ENCODE assay signal across 17 cellular contexts in the genomic region with DNA sequence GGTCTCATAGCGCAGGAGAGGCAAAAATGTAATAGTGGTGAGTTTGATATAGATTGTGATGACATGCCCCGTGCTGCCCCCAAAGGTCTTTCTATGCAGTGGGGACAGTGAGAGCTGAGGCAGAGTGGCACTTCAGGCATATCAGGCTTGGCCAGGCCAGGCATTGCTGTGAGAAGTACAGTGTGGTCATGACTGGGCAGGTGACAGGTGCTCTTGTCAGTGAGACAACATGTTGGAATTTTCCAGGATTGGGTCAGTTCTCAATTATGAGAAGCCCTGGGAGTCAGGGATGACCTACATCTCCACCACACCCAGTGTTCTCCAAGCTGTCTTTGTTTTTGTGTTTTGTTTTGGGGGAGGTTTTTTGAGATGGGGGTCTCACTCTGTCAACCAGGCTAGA. TPM values are rescaled to one million over a fixed set of nuclear protein-coding genes. Genes with fewer than 3 reads are reported as not detected.
DNase-seq lines count a peak whose midpoint lies in the region; ATAC-seq lines count a peak whose summit lies in the region.
"Had no signal": no experiment of that assay in that cellular context is flagged by ENCODE, and none has a peak within 500 bp of the region (broad histone marks: within the 10 kb centered on the region; RNA-seq: fewer than 3 reads in every experiment).

No MANE protein-coding gene starts in this region.

- peaks cover 12 to 19% of the 10 kb centered on the region in 2 donors for H3K36me3 Mint-ChIP-seq in activated naive CD4-positive, alpha-beta T cell treated with anti-CD3 and anti-CD28 coated beads, Interleukin-2, amount 50 U/mL, for 72 hours
- peaks cover 0 to 26% (median 1%) of the 10 kb centered on the region in 3 donors for H3K36me3 Mint-ChIP-seq in naive thymus-derived CD8-positive, alpha-beta T cell
- H3K36me3 Mint-ChIP-seq in activated CD4-positive, alpha-beta T cell treated with anti-CD3 and anti-CD28 coated beads for 36 hours (ENCODE audit: low read depth): peaks cover 6% of the 10 kb centered on the region

- intact Hi-C loops in activated CD4-positive, alpha-beta T cell treated with anti-CD3 and anti-CD28 coated beads for 36 hours (cut with DNase I, micrococcal nuclease): no loop called here

- H3K27ac Mint-ChIP-seq in activated naive CD4-positive, alpha-beta T cell treated with anti-CD3 and anti-CD28 coated beads, Interleukin-2, amount 50 U/mL, for 72 hours: peak overlapping the region; percentile 1 to 43
- H3K27ac Mint-ChIP-seq in naive thymus-derived CD8-positive, alpha-beta T cell: peak overlapping the region in 7 of 10 donors; percentile 7 to 63 (median 31)
- H3K27ac Mint-ChIP-seq in activated CD4-positive, alpha-beta T cell treated with anti-CD3 and anti-CD28 coated beads for 36 hours: no peak overlapping the region

- no peak for ATAC-seq in activated naive CD4-positive, alpha-beta T cell treated with anti-CD3 and anti-CD28 coated beads, Interleukin-2, amount 50 U/mL, for 72 hours
- no peak for ATAC-seq in naive thymus-derived CD8-positive, alpha-beta T cell
- ATAC-seq in activated CD4-positive, alpha-beta T cell treated with anti-CD3 and anti-CD28 coated beads for 36 hours: no peak
- ATAC-seq in HG02642 (IDR thresholded peaks at IDR 0.05; ENCODE audit: poor library complexity, unreplicated experiment): no peak
- ATAC-seq: Right ventricle myocardium inferior had no signal

- POLR2A ChIA-PET in naive thymus-derived CD8-positive, alpha-beta T cell (lab: Charles Lee): no interaction called here
- POLR2A ChIA-PET in activated CD4-positive, alpha-beta T cell treated with anti-CD3 and anti-CD28 coated beads for 36 hours (lab: Charles Lee): no interaction called here

- H3K9me3 Mint-ChIP-seq in activated naive CD4-positive, alpha-beta T cell treated with anti-CD3 and anti-CD28 coated beads, Interleukin-2, amount 50 U/mL, for 72 hours: no peaks in the 10 kb centered on the region
- H3K9me3 Mint-ChIP-seq in naive thymus-derived CD8-positive, alpha-beta T cell: no peaks in the 10 kb centered on the region
- H3K9me3 Mint-ChIP-seq in activated CD4-positive, alpha-beta T cell treated with anti-CD3 and anti-CD28 coated beads for 36 hours (ENCODE audit: low read depth): no peaks in the 10 kb centered on the region

- H3K4me1 Mint-ChIP-seq in naive thymus-derived CD8-positive, alpha-beta T cell: peaks cover 23 to 72% (median 63%) of the 10 kb centered on the region in 4 donors
- peaks cover 32% of the 10 kb centered on the region for H3K4me1 Mint-ChIP-seq in activated CD4-positive, alpha-beta T cell treated with anti-CD3 and anti-CD28 coated beads for 36 hours

- no peaks in the 10 kb centered on the region for H3K27me3 Mint-ChIP-seq in naive thymus-derived CD8-positive, alpha-beta T cell
- no peaks in the 10 kb centered on the region for H3K27me3 Mint-ChIP-seq in activated CD4-positive, alpha-beta T cell treated with anti-CD3 and anti-CD28 coated beads for 36 hours

- CTCF ChIA-PET in activated CD4-positive, alpha-beta T cell treated with anti-CD3 and anti-CD28 coated beads for 36 hours (lab: Charles Lee): interaction anchor here (1.2 kb wide), 1 partner anchor 9 kb away, joined by 3 read pairs; no protein-coding TSS in a partner anchor

- H3K4me3 Mint-ChIP-seq in naive thymus-derived CD8-positive, alpha-beta T cell: peak overlapping the region in 1 of 10 donors; percentile 2
- H3K4me3 Mint-ChIP-seq in activated CD4-positive, alpha-beta T cell treated with anti-CD3 and anti-CD28 coated beads for 36 hours: no peak overlapping the region

- DNase-seq in activated naive CD4-positive, alpha-beta T cell treated with anti-CD3 and anti-CD28 coated beads, Interleukin-2, amount 50 U/mL, for 72 hours (ENCODE audit: low spot score in 2 of 2): no peak
- no peak for DNase-seq in activated naive CD4-positive, alpha-beta T cell (lab: John Stamatoyannopoulos, UW)
- peak; percentile 71 for DNase-seq in cerebellum (ENCODE audit: low spot score)
- no peak for DNase-seq in naive thymus-derived CD8-positive, alpha-beta T cell
- DNase-seq in NCI-H226: no peak
- no peak for DNase-seq in activated CD4-positive, alpha-beta T cell treated with anti-CD3 and anti-CD28 coated beads for 36 hours
- DNase-seq: 8988T, EL, Kasumi-1, MG63, NCI-H1417, NCI-H1694 treated with DMSO at 0.1 percent for 48 hours, NCI-H2081 treated with DMSO at 0.1 percent for 48 hours, NCI-H446 treated with DMSO at 0.1 percent for 48 hours, NCI-H526 treated with DMSO at 0.1 percent for 48 hours had no signal

RNA-seq across cellular contexts. Expression of a gene that starts 3.7 kb away (rescaled TPM):
- total RNA-seq in activated naive CD4-positive, alpha-beta T cell treated with anti-CD3 and anti-CD28 coated beads, Interleukin-2, amount 50 U/mL, for 72 hours: 10 to 100 TPM; 25.2 to 25.6 TPM
- total RNA-seq in cerebellum: 7.8 TPM
- total RNA-seq in naive thymus-derived CD8-positive, alpha-beta T cell: 10 to 100 TPM; 22.5 to 25.1 TPM
- 10 to 100 TPM; 18.2 to 20.8 (median 18.9) TPM for polyA plus RNA-seq in naive thymus-derived CD8-positive, alpha-beta T cell
- total RNA-seq in activated CD4-positive, alpha-beta T cell treated with anti-CD3 and anti-CD28 coated beads for 36 hours: 10 to 100 TPM; 22.8 to 33.8 TPM

RNA-seq across cellular contexts. Expression of a gene that starts 3.9 kb away (rescaled TPM):
- 10 to 100 TPM; 68.3 to 97.6 TPM for total RNA-seq in activated naive CD4-positive, alpha-beta T cell treated with anti-CD3 and anti-CD28 coated beads, Interleukin-2, amount 50 U/mL, for 72 hours
- 67.2 TPM for total RNA-seq in cerebellum
- total RNA-seq in naive thymus-derived CD8-positive, alpha-beta T cell: 100 to 1,000 TPM; 148 to 158 TPM
- polyA plus RNA-seq in naive thymus-derived CD8-positive, alpha-beta T cell: 10 to 100 TPM; 34.4 to 69.6 (median 50.0) TPM
- total RNA-seq in activated CD4-positive, alpha-beta T cell treated with anti-CD3 and anti-CD28 coated beads for 36 hours: 10 to 100 TPM; 52.8 TPM

RNA-seq across cellular contexts. Expression of a gene that starts 54.7 kb away (rescaled TPM):
- total RNA-seq in activated naive CD4-positive, alpha-beta T cell treated with anti-CD3 and anti-CD28 coated beads, Interleukin-2, amount 50 U/mL, for 72 hours: 10 to 100 TPM; 70.0 to 84.9 TPM
- 64.1 TPM for total RNA-seq in cerebellum
- total RNA-seq in naive thymus-derived CD8-positive, alpha-beta T cell: 10 to 100 TPM; 75.1 to 79.0 TPM
- polyA plus RNA-seq in naive thymus-derived CD8-positive, alpha-beta T cell: 10 to 100 TPM; 39.0 to 53.8 (median 40.1) TPM
- total RNA-seq in activated CD4-positive, alpha-beta T cell treated with anti-CD3 and anti-CD28 coated beads for 36 hours: 10 to 100 TPM; 80.8 to 92.0 TPM
